In genomic region chr4:6972911-6973310, GRCh38 we compare ENCODE assay signal across 1 cellular context.
TF ChIP-seq lines count a peak whose summit lies in the region.

No MANE protein-coding gene starts in this region.

TF ChIP-seq in K562, 482 proteins besides CTCF, POLR2A, EP300 and RAD21:
- TF ChIP-seq CEBPZ (IDR thresholded peaks at IDR 0.05; ENCODE audit: borderline replicate concordance, low read depth, low read length) (no peak), NR0B1 (IDR thresholded peaks at IDR 0.05; ENCODE audit: partially characterized antibody) (no peak), SMARCB1 (IDR thresholded peaks at IDR 0.05; ENCODE audit: insufficient read length, low read depth) (no peak), POLR2AphosphoS5 (IDR thresholded peaks at IDR 0.05; ENCODE audit: control insufficient read depth, insufficient read depth, low read depth, low read length) (no peak), ZBTB5 (IDR thresholded peaks at IDR 0.05) (no peak), NUFIP1 (IDR thresholded peaks at IDR 0.05; ENCODE audit: partially characterized antibody) (no peak), NFIX (CRISPR knock-in tag; IDR thresholded peaks at IDR 0.05; ENCODE audit: low read depth) (no peak), ZNF165 (CRISPR knock-in tag; IDR thresholded peaks at IDR 0.05; ENCODE audit: borderline replicate concordance) (no peak), NEUROD1 (IDR thresholded peaks at IDR 0.05; ENCODE audit: borderline replicate concordance, low read depth, low read length, partially characterized antibody) (no peak), NR2C2 (CRISPR knock-in tag; IDR thresholded peaks at IDR 0.05) (no peak), NR2C2 (tag; IDR thresholded peaks at IDR 0.05) (no peak), MCM2 (IDR thresholded peaks at IDR 0.05; ENCODE audit: low read depth) (no peak), FOXK2 (conservative IDR thresholded peaks at IDR 0.05 in 1 of 2, IDR thresholded peaks at IDR 0.05 in 1 of 2; ENCODE audit: low read depth in 2 of 2) (no peak), NCOA4 (IDR thresholded peaks at IDR 0.05; ENCODE audit: partially characterized antibody) (no peak), GTF2B (IDR thresholded peaks at IDR 0.05; ENCODE audit: extremely low read depth, insufficient read length) (no peak), MTF1 (CRISPR knock-in tag; IDR thresholded peaks at IDR 0.05; ENCODE audit: borderline replicate concordance) (no peak), HES1 (IDR thresholded peaks at IDR 0.05; ENCODE audit: low read depth) (no peak)
